ENCODE assay signal across 9 cellular contexts in the genomic region with DNA sequence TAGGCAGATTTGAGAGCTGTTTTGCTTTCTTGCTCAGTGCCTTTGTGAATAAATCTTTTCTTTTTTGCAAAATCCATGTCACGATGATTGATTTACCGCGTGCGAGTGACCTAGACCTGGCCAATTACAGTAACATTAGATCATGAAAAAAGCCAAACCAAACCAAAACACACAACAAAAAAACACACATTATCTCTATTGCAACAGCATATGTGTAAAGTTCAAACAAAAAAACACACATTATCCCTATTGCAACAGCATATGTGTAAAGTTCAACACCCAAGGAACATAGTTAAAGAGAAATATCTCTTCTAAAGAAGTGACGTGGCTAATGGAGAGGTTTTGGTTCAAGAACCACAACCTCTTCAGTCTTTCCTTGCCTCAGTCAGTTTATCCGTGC.
"Had no signal": no experiment of that assay in that cellular context is flagged by ENCODE, and none has a peak within 500 bp of the region (broad histone marks: within the 10 kb centered on the region; RNA-seq: fewer than 3 reads in every experiment).

No MANE protein-coding gene starts in this region.

- DNase-seq: GM23248, H9, HCEC 1CT, IMR-90, KG1 had no signal

- H3K4me3 Mint-ChIP-seq: H9 had no signal

- H2AFZ ChIP-seq: GM23248 had no signal

- ATAC-seq: K562 had no signal

- H3K27ac ChIP-seq: GM23248, HL-60 had no signal

- H3K4me3 ChIP-seq: GM23248, K562 had no signal

- H3K9ac ChIP-seq: GM23248 had no signal

- H3K27ac Mint-ChIP-seq: H9 had no signal

- FAIRE-seq: H1, H54, K562 had no signal

- H3K4me1 Mint-ChIP-seq: H9 had no signal
